1 cellular context compared by ENCODE assay signal in genomic region chr6:3786131-3786530, GRCh38.
TF ChIP-seq lines count a peak whose summit lies in the region.

No MANE protein-coding gene starts in this region.

TF ChIP-seq in HepG2, 621 proteins besides CTCF, POLR2A, EP300 and RAD21 (continued from another document):
- no peak for TF ChIP-seq NFAT5 (CRISPR knock-in tag; IDR thresholded peaks at IDR 0.05)
- no peak for TF ChIP-seq ATF7-NPFF (CRISPR knock-in tag; IDR thresholded peaks at IDR 0.05; ENCODE audit: low read depth)
- no peak for TF ChIP-seq ZNF737 (CRISPR knock-in tag; IDR thresholded peaks at IDR 0.05; ENCODE audit: borderline replicate concordance)
- TF ChIP-seq SIX1 (CRISPR knock-in tag; IDR thresholded peaks at IDR 0.05; ENCODE audit: borderline replicate concordance): no peak
- TF ChIP-seq ZNF335 (CRISPR knock-in tag; IDR thresholded peaks at IDR 0.05): no peak
- TF ChIP-seq HDAC1 (CRISPR knock-in tag; IDR thresholded peaks at IDR 0.05): no peak
- TF ChIP-seq, protein P1, sequence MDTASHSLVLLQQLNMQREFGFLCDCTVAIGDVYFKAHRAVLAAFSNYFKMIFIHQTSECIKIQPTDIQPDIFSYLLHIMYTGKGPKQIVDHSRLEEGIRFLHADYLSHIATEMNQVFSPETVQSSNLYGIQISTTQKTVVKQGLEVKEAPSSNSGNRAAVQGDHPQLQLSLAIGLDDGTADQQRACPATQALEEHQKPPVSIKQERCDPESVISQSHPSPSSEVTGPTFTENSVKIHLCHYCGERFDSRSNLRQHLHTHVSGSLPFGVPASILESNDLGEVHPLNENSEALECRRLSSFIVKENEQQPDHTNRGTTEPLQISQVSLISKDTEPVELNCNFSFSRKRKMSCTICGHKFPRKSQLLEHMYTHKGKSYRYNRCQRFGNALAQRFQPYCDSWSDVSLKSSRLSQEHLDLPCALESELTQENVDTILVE (CRISPR knock-in tag; IDR thresholded peaks at IDR 0.05): no peak
- no peak for TF ChIP-seq ZNF577 (CRISPR knock-in tag; IDR thresholded peaks at IDR 0.05; ENCODE audit: borderline replicate concordance, low read depth)
- TF ChIP-seq ZNF354B (CRISPR knock-in tag; IDR thresholded peaks at IDR 0.05): no peak
- TF ChIP-seq PRMT3 (CRISPR knock-in tag; IDR thresholded peaks at IDR 0.05; ENCODE audit: borderline replicate concordance, low read depth): no peak
- TF ChIP-seq, protein P2, sequence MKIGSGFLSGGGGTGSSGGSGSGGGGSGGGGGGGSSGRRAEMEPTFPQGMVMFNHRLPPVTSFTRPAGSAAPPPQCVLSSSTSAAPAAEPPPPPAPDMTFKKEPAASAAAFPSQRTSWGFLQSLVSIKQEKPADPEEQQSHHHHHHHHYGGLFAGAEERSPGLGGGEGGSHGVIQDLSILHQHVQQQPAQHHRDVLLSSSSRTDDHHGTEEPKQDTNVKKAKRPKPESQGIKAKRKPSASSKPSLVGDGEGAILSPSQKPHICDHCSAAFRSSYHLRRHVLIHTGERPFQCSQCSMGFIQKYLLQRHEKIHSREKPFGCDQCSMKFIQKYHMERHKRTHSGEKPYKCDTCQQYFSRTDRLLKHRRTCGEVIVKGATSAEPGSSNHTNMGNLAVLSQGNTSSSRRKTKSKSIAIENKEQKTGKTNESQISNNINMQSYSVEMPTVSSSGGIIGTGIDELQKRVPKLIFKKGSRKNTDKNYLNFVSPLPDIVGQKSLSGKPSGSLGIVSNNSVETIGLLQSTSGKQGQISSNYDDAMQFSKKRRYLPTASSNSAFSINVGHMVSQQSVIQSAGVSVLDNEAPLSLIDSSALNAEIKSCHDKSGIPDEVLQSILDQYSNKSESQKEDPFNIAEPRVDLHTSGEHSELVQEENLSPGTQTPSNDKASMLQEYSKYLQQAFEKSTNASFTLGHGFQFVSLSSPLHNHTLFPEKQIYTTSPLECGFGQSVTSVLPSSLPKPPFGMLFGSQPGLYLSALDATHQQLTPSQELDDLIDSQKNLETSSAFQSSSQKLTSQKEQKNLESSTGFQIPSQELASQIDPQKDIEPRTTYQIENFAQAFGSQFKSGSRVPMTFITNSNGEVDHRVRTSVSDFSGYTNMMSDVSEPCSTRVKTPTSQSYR (CRISPR knock-in tag; IDR thresholded peaks at IDR 0.05; ENCODE audit: borderline replicate concordance): no peak
TF ChIP-seq in HepG2: peak in this region for 0.
